In genomic region chr10:112289373-112290053, GRCh38 we compare ENCODE assay signal across 33 cellular contexts. TPM values are rescaled to one million over a fixed set of nuclear protein-coding genes. Genes with fewer than 3 reads are reported as not detected.
"Had no signal": no experiment of that assay in that cellular context is flagged by ENCODE, and none has a peak within 500 bp of the region (broad histone marks: within the 10 kb centered on the region; RNA-seq: fewer than 3 reads in every experiment).

No MANE protein-coding gene starts in this region.

- H3K9me3 ChIP-seq: heart right ventricle, left ventricle myocardium inferior, neutrophil, right atrium auricular region, right lobe of liver, stomach, testis, thyroid gland, upper lobe of right lung had no signal

- H3K36me3 ChIP-seq: heart right ventricle, left ventricle myocardium inferior, neutrophil, right atrium auricular region, right lobe of liver, stomach, thyroid gland, upper lobe of right lung had no signal

- H3K27ac ChIP-seq: heart right ventricle, hepatocyte, left ventricle myocardium inferior, neutrophil, parathyroid adenoma, right atrium auricular region, right lobe of liver, skin epidermis, stomach, testis, upper lobe of right lung had no signal

- H3K27me3 ChIP-seq: heart right ventricle, hepatocyte, right atrium auricular region, right lobe of liver, stomach, testis, thyroid gland, upper lobe of right lung had no signal

- H3K9ac ChIP-seq: parathyroid adenoma had no signal

- H2AFZ ChIP-seq: hepatocyte, parathyroid adenoma had no signal

- H3K4me3 ChIP-seq: heart right ventricle, hepatocyte, left ventricle myocardium inferior, lung, right atrium auricular region, right lobe of liver, skin epidermis, stomach, testis, thyroid gland, upper lobe of right lung had no signal

- DNase-seq: heart right ventricle; islet precursor cell; left ventricle myocardium inferior; mesendoderm; naive thymus-derived CD4-positive, alpha-beta T cell; occipital lobe; right lobe of liver; stimulated activated CD4-positive, alpha-beta T cell treated with anti-CD3 and anti-CD28 coated beads, Interleukin-12 subunit alpha, Interleukin-12 subunit beta, amount 100 ng/mL, for 4 hours; stimulated activated CD4-positive, alpha-beta T cell treated with anti-CD3 and anti-CD28 coated beads, Interleukin-15, amount 100 ng/mL, for 24 hours; stimulated activated CD4-positive, alpha-beta T cell treated with anti-CD3 and anti-CD28 coated beads, Interleukin-2, amount 100 ng/mL, for 24 hours; stimulated activated CD4-positive, alpha-beta T cell treated with anti-CD3 and anti-CD28 coated beads, Interleukin-4, amount 100 ng/mL, for 1 hour; stimulated activated naive B cell treated with anti-CD40 and anti-IgM and Interleukin-4, amounts not matched to agents 10 μg/mL and 1 μg/mL and 100 μg/mL, for 72 hours; stimulated activated naive CD8-positive, alpha-beta T cell treated with anti-CD3 and anti-CD28 coated beads, Interleukin-15, Interleukin-2, amounts not matched to agents 100 U/mL and 50 U/mL, for 24 hours; stomach; testis; thyroid gland; trophoblast cell; upper lobe of right lung had no signal

- H3K4me1 ChIP-seq: parathyroid adenoma, testis, upper lobe of right lung had no signal

- ATAC-seq: heart right ventricle; naive thymus-derived CD4-positive, alpha-beta T cell; natural killer cell treated with Interleukin-12 subunit alpha and Interleukin-12 subunit beta and Interleukin-15 and Interleukin-18, amount 100 ng/mL, for 72 hours; right lobe of liver; stimulated activated naive B cell treated with anti-CD40 and anti-IgM and Interleukin-4, amounts not matched to agents 10 μg/mL and 1 μg/mL and 100 μg/mL, for 72 hours; stimulated activated naive CD8-positive, alpha-beta T cell treated with anti-CD3 and anti-CD28 coated beads, Interleukin-15, Interleukin-2, amounts not matched to agents 100 U/mL and 50 U/mL, for 24 hours; upper lobe of right lung had no signal

RNA-seq across cellular contexts. Expression of gene TECTB, which starts 6.3 kb away (rescaled TPM):
- total RNA-seq: heart right ventricle; kidney epithelial cell; left ventricle myocardium inferior; lower leg skin; lung; mesothelial cell of epicardium; mononuclear cell; naive thymus-derived CD4-positive, alpha-beta T cell; natural killer cell treated with Interleukin-12 subunit alpha and Interleukin-12 subunit beta and Interleukin-15 and Interleukin-18, amount 100 ng/mL, for 72 hours; osteocyte; posterior vena cava; pulmonary artery endothelial cell; renal cortical epithelial cell; right atrium auricular region; stomach; upper lobe of right lung had no signal
